9 cellular contexts compared by ENCODE assay signal in the genomic region with DNA sequence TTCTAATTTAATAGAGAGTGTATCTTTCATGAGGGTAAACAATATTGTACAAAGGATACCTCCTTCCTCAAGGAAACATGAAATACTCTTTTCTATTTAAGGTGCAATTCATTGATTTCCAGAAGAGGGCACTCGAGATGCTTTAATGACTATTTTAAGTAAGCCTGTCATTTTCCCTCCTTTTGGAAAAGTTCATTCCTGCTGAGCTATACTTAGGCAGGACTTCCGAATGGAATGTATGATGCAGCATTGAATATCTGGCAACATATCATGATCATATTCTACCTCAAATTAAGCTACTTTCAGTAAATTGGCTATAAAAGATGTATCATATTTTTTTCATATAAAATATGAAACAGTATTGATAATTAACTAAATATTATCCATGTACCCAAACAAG. TPM values are rescaled to one million over a fixed set of nuclear protein-coding genes. Genes with fewer than 3 reads are reported as not detected.
DNase-seq lines count a peak whose midpoint lies in the region; ATAC-seq, FAIRE-seq and TF ChIP-seq lines count a peak whose summit lies in the region.
"Had no signal": no experiment of that assay in that cellular context is flagged by ENCODE, and none has a peak within 500 bp of the region (broad histone marks: within the 10 kb centered on the region; RNA-seq: fewer than 3 reads in every experiment).

No MANE protein-coding gene starts in this region.

- TF ChIP-seq EP300 in K562 (IDR thresholded peaks at IDR 0.05; ENCODE audit: low read length): no peak
- no peak for TF ChIP-seq EP300 in upper lobe of left lung (IDR thresholded peaks at IDR 0.05)

- CTCF ChIA-PET in K562 (lab: Yijun Ruan, JAX; ENCODE audit: low intra/inter-chr PET ratio): interaction anchor here (0.6 to 2.9 kb wide), 4 partner anchors 60 to 279 kb away, joined by 4 to 33 read pairs (median 8); no protein-coding TSS in a partner anchor

- no peak overlapping the region for H3K9ac ChIP-seq in K562 (ENCODE audit: insufficient read depth in 1 of 2, low read depth in 2 of 2, low read length in 2 of 2)
- no peak overlapping the region for H3K9ac ChIP-seq in keratinocyte (ENCODE audit: control insufficient read depth, extremely low read depth, insufficient read depth, low read length)
- H3K9ac ChIP-seq: BLaER1 treated with 17β-estradiol and CSF1 and Interleukin-3, amounts not matched to agents 10 nM and 100 nM had no signal

- H3K4me1 ChIP-seq in K562 (replicated peaks in 1 of 2; ENCODE audit: control insufficient read depth in 2 of 2, insufficient read depth in 2 of 2, low read length in 2 of 2) (no peaks in the 10 kb centered on the region), keratinocyte (ENCODE audit: control insufficient read depth, extremely low read depth, insufficient read depth, low read length) (peaks cover 13% of the 10 kb centered on the region), upper lobe of left lung (peaks cover 0 to 3% (median 0%) of the 10 kb centered on the region in 4 donors)
- H3K4me1 ChIP-seq: BLaER1 treated with 17β-estradiol and CSF1 and Interleukin-3, amounts not matched to agents 10 nM and 100 nM had no signal

- H3K9me3 ChIP-seq in K562 (replicated peaks; ENCODE audit: control insufficient read depth, insufficient read depth, low read depth, low read length) (no peaks in the 10 kb centered on the region; the same call in 1 of the 2 replicates), keratinocyte (ENCODE audit: control insufficient read depth, low read depth, low read length) (no peaks in the 10 kb centered on the region), upper lobe of left lung (no peaks in the 10 kb centered on the region)
- H3K9me3 ChIP-seq: BLaER1 treated with 17β-estradiol and CSF1 and Interleukin-3, amounts not matched to agents 10 nM and 100 nM had no signal

- BruUV-seq in K562 (replicated peaks; lab: Mats Ljungman, UMichigan): no TSS peak

- DNase-seq in NCI-H2081 (lab: John Stamatoyannopoulos, UW) (peak; percentile 45 to 52), NCI-H2081 treated with DMSO at 0.1 percent for 48 hours (lab: John Stamatoyannopoulos, UW) (no peak), NCI-H2227 treated with DMSO at 0.1 percent for 48 hours (lab: John Stamatoyannopoulos, UW) (peak; percentile 14), K562 (ENCODE audit: extremely low read depth in 1 of 4, low spot score in 3 of 4) (peak in 2 of 4 experiments; percentile 9 to 55), keratinocyte (ENCODE audit: low read depth, low spot score) (peak; percentile 63), upper lobe of left lung (no peak), RPMI8226 (no peak)
- DNase-seq in activated CD8-positive, alpha-beta memory T cell treated with anti-CD3 and anti-CD28 coated beads, Interleukin-2, amount 50 U/mL, for 48 hours: no peak

- peak; percentile 51 to 78 (median 54); a peak in 5 of 6 replicates for TF ChIP-seq CTCF in K562 (IDR thresholded peaks at IDR 0.05 in 2 of 3, conservative IDR thresholded peaks at IDR 0.05 in 1 of 3; ENCODE audit: insufficient read depth in 2 of 3, low read depth in 1 of 3, low read length in 3 of 3)
- peak in 2 of 3 experiments; percentile 18 to 46 for TF ChIP-seq CTCF in keratinocyte (optimal IDR thresholded peaks at IDR 0.05 in 1 of 3, IDR thresholded peaks at IDR 0.05 in 1 of 3, conservative IDR thresholded peaks at IDR 0.05 in 1 of 3; ENCODE audit: extremely low read depth in 1 of 3, insufficient read depth in 2 of 3, low read length in 3 of 3)
- TF ChIP-seq CTCF in upper lobe of left lung (IDR thresholded peaks at IDR 0.05): peak in 5 of 6 experiments; percentile 33 to 65 (median 59)

- POLR2A ChIA-PET in K562 (lab: Yijun Ruan, JAX): no interaction called here

- WGBS in K562 (ENCODE audit: insufficient coverage, low coverage, missing lambda C conversion rate): 0% methylated on average over 2 of the region's 2 CpGs
- 7 to 10% methylated on average over 2 of the region's 2 CpGs for WGBS in upper lobe of left lung, 2 donors

- no peak overlapping the region for H2AFZ ChIP-seq in K562 (ENCODE audit: low read depth, low read length)
- H2AFZ ChIP-seq in keratinocyte (ENCODE audit: control insufficient read depth, low read length): no peak overlapping the region

- H3K79me2 ChIP-seq in K562 (ENCODE audit: control insufficient read depth, insufficient read depth, low read length): no peaks in the 10 kb centered on the region
- peaks cover 56% of the 10 kb centered on the region for H3K79me2 ChIP-seq in keratinocyte (ENCODE audit: control insufficient read depth, insufficient read depth, low read length)

- H3K27ac ChIP-seq in K562 (ENCODE audit: extremely low read depth, low read depth, low read length) (no peak overlapping the region), keratinocyte (ENCODE audit: control insufficient read depth, insufficient read depth, low read length) (no peak overlapping the region), upper lobe of left lung (no peak overlapping the region)
- H3K27ac ChIP-seq: BLaER1 treated with 17β-estradiol and CSF1 and Interleukin-3, amounts not matched to agents 10 nM and 100 nM had no signal

- no peak overlapping the region for H3K4me2 ChIP-seq in K562 (ENCODE audit: insufficient read depth, low read length)
- peak overlapping the region; percentile 49 for H3K4me2 ChIP-seq in keratinocyte (ENCODE audit: control insufficient read depth, extremely low read depth, insufficient read depth, low read depth, low read length)
- H3K4me2 ChIP-seq: BLaER1 treated with 17β-estradiol and CSF1 and Interleukin-3, amounts not matched to agents 10 nM and 100 nM had no signal

- peak; percentile 83 to 92 for TF ChIP-seq RAD21 in K562 (CRISPR knock-in tag; conservative IDR thresholded peaks at IDR 0.05 in 1 of 2, IDR thresholded peaks at IDR 0.05 in 1 of 2)

- intact Hi-C loops in K562 (cut with micrococcal nuclease): loop anchor here (1.0 to 10.0 kb wide), 4 partner anchors 62 to 677 kb away; partner anchors contain the start of gene PRIM2

- in situ Hi-C loops in K562 (cut with MboI): no loop called here

- H4K20me1 ChIP-seq in K562 (replicated peaks; ENCODE audit: control insufficient read depth, insufficient read depth, low read length): no peaks in the 10 kb centered on the region
- H4K20me1 ChIP-seq in keratinocyte (ENCODE audit: control insufficient read depth, extremely low read depth, insufficient read depth, low read length): no peaks in the 10 kb centered on the region
- H4K20me1 ChIP-seq: BLaER1 treated with 17β-estradiol and CSF1 and Interleukin-3, amounts not matched to agents 10 nM and 100 nM had no signal

- no peak overlapping the region for H3K4me3 ChIP-seq in K562
- H3K4me3 ChIP-seq in keratinocyte (ENCODE audit: control insufficient read depth in 2 of 3, extremely low read depth in 1 of 3, insufficient read depth in 2 of 3, low read depth in 1 of 3, low read length in 3 of 3): no peak overlapping the region
- no peak overlapping the region for H3K4me3 ChIP-seq in upper lobe of left lung
- H3K4me3 ChIP-seq: BLaER1 treated with 17β-estradiol and CSF1 and Interleukin-3, amounts not matched to agents 10 nM and 100 nM had no signal

- H3K9me1 ChIP-seq in K562 (ENCODE audit: control insufficient read depth, insufficient read depth, low read length): no peaks in the 10 kb centered on the region
- H3K9me1 ChIP-seq in keratinocyte (ENCODE audit: control insufficient read depth, extremely low read depth, insufficient read depth, low read length): no peaks in the 10 kb centered on the region

- no peaks in the 10 kb centered on the region; the same call in 2 of the 3 replicates for H3K36me3 ChIP-seq in K562 (ENCODE audit: control insufficient read depth, insufficient read depth, low read length)
- peaks cover 14 to 38% of the 10 kb centered on the region in 2 experiments for H3K36me3 ChIP-seq in keratinocyte (ENCODE audit: control insufficient read depth in 2 of 2, extremely low read depth in 1 of 2, insufficient read depth in 2 of 2, low read length in 2 of 2)
- peaks cover 0 to 48% (median 4%) of the 10 kb centered on the region in 4 donors for H3K36me3 ChIP-seq in upper lobe of left lung

- dilution Hi-C loops in keratinocyte (cut with MboI; ENCODE audit: extremely low pct_ligation_motif_present, low sequenced_read_pairs): no loop called here

- H3K27me3 ChIP-seq in K562 (ENCODE audit: control insufficient read depth in 2 of 2, insufficient read depth in 2 of 2, low read length in 2 of 2) (no peaks in the 10 kb centered on the region), keratinocyte (ENCODE audit: control insufficient read depth, extremely low read depth, insufficient read depth, low read length) (no peaks in the 10 kb centered on the region), upper lobe of left lung (no peaks in the 10 kb centered on the region)
- H3K27me3 ChIP-seq: BLaER1 treated with 17β-estradiol and CSF1 and Interleukin-3, amounts not matched to agents 10 nM and 100 nM had no signal

- ATAC-seq in K562: peak; percentile 61
- ATAC-seq in upper lobe of left lung (ENCODE audit: low FRiP score in 2 of 2): peak in 1 of 2 donors; percentile 77

- FAIRE-seq in K562 (lab: Jason Lieb, UNC) (peak; percentile 80), keratinocyte (lab: Jason Lieb, UNC) (peak; percentile 80)

- TF ChIP-seq POLR2A in K562 (conservative IDR thresholded peaks at IDR 0.05) (no peak), upper lobe of left lung (IDR thresholded peaks at IDR 0.05) (no peak)

RNA-seq across cellular contexts. Expression of gene DST, which starts 5.0 kb away (rescaled TPM):
- total RNA-seq in K562 (2011; cell fraction: chromatin; rRNA removed; ENCODE audit: low replicate concordance): 25.4 and 91.0 TPM in 2 replicates
- total RNA-seq in K562 (2011; cell fraction: nucleolus; rRNA removed): 14.0 and 27.6 TPM in 2 replicates
- 41.6 and 57.9 TPM in 2 replicates for total RNA-seq in K562 (2011; cell fraction: nucleoplasm; rRNA removed)
- total RNA-seq in K562 (2014; rRNA removed) (14.6 and 16.2 TPM in 2 replicates), K562 (2014; rRNA removed; fragmentation: Illumina TruSeq; extraction: Trizol) (21.9 and 24.6 TPM in 2 replicates), K562 (2015; rRNA removed; fragmentation: Illumina TruSeq; extraction: Trizol) (15.3 and 15.6 TPM in 2 replicates), K562 (2021) (20.3 and 21.8 TPM in 2 replicates), upper lobe of left lung (100 to 1,000 TPM; 241 to 477 (median 341) TPM)
- polyA plus RNA-seq in K562 (2011; rRNA removed) (3.5 and 6.7 TPM in 2 replicates), K562 (2014; fragmentation: Illumina TruSeq; extraction: Trizol) (11.5 and 13.3 TPM in 2 replicates), K562 (2014; fragmentation: Nextera tagmentation; extraction: Ambion mirVana) (1 to 10 TPM; 5.2 to 5.7 TPM), K562 (2014; rRNA removed) (10.5 and 10.9 TPM in 2 replicates), keratinocyte (163 to 525 TPM (median 455 TPM) in 3 replicates)
- 2.0 and 3.9 TPM in 2 replicates for polyA plus RNA-seq in K562 (2011; cell fraction: cytosol; rRNA removed)
- polyA plus RNA-seq in K562 (2011; cell fraction: nucleus; rRNA removed): 11.3 and 29.1 TPM in 2 replicates
- 10.0 and 20.2 TPM in 2 replicates for polyA plus RNA-seq in K562 (2012)
- 25.1 and 32.6 TPM in 2 replicates for polyA minus RNA-seq in K562 (2011; rRNA and poly(A)+ RNA removed)
- polyA minus RNA-seq in K562 (2011; cell fraction: cytosol; rRNA and poly(A)+ RNA removed): 5.7 and 9.4 TPM in 2 replicates
- polyA minus RNA-seq in K562 (2011; cell fraction: nucleus; rRNA and poly(A)+ RNA removed): 38.4 and 44.3 TPM in 2 replicates
- 960 TPM for polyA plus RNA-seq in keratinocyte (2011; ENCODE audit: low read depth)
- 166 and 296 TPM in 2 replicates for polyA plus RNA-seq in keratinocyte (2011; cell fraction: cytosol; rRNA removed)
- 597 and 675 TPM in 2 replicates for polyA plus RNA-seq in keratinocyte (2011; cell fraction: nucleus; rRNA removed)
- polyA plus RNA-seq in keratinocyte (2012; ENCODE audit: low replicate concordance): 182 and 442 TPM in 2 replicates
- polyA minus RNA-seq in keratinocyte: 146 to 1,560 TPM (median 1,338 TPM) in 3 replicates
- 516 TPM for polyA minus RNA-seq in keratinocyte (2011; cell fraction: cytosol; rRNA and poly(A)+ RNA removed)
- polyA minus RNA-seq in keratinocyte (2011; cell fraction: nucleus; rRNA and poly(A)+ RNA removed): 893 and 2,335 TPM in 2 replicates

Comparison
In these comparisons a context has a peak if more than half of its experiments do, and no peak if none do; other contexts are left out.
1. DNase-seq: peak in NCI-H2081 (2 of 2), NCI-H2227 treated with DMSO at 0.1 percent for 48 hours (single experiment) and keratinocyte (single experiment); none in NCI-H2081 treated with DMSO at 0.1 percent for 48 hours (single experiment), upper lobe of left lung (0 of 2), RPMI8226 (single experiment) and activated CD8-positive, alpha-beta memory T cell treated with anti-CD3 and anti-CD28 coated beads, Interleukin-2, amount 50 U/mL, for 48 hours (single experiment).
2. Peak in every context shown above with its lines, with median percentiles within 50 percentile points of each other: CTCF ChIP-seq.